In genomic region chrX:116281106-116281505, GRCh38 we compare ENCODE assay signal across 18 cellular contexts.
DNase-seq lines count a peak whose midpoint lies in the region; ATAC-seq, FAIRE-seq and TF ChIP-seq lines count a peak whose summit lies in the region.
"Had no signal": no experiment of that assay in that cellular context is flagged by ENCODE, and none has a peak within 500 bp of the region (broad histone marks: within the 10 kb centered on the region; RNA-seq: fewer than 3 reads in every experiment).

No MANE protein-coding gene starts in this region.

- H3K4me1 ChIP-seq in A549 (0 out of 3 replicates have a peak, but pooled peaks cover 8% of the 10 kb centered on the region), RWPE2 (ENCODE audit: insufficient read depth, poor library complexity, severe bottlenecking) (peaks cover 22% of the 10 kb centered on the region), mucosa of rectum (ENCODE audit: control insufficient read depth in 2 of 2, insufficient read depth in 2 of 2, low read length in 2 of 2) (peaks cover 0 to 7% of the 10 kb centered on the region in 2 donors), prostate gland (replicated peaks) (no peaks in the 10 kb centered on the region)
- H3K4me1 ChIP-seq: BLaER1 treated with 17β-estradiol and CSF1 and Interleukin-3, amounts not matched to agents 10 nM and 100 nM had no signal

- DNase-seq in A549 (ENCODE audit: low read depth in 1 of 2, low spot score in 1 of 2) = peak in 1 of 2 experiments; percentile 35
- no peak for DNase-seq in RWPE2 (ENCODE audit: low spot score)
- peak; percentile 64 for DNase-seq in epithelial cell of esophagus (ENCODE audit: low read depth)
- no peak for DNase-seq in activated T-cell treated with anti-CD3 and anti-CD28 coated beads, Interleukin-2, amount 50 U/mL, for 72 hours
- DNase-seq in NCI-H82 treated with DMSO at 0.1 percent for 48 hours (lab: John Stamatoyannopoulos, UW; ENCODE audit: unreplicated experiment) = no peak
- no peak for DNase-seq in prostate gland (ENCODE audit: low spot score)
- DNase-seq: CD8-positive, alpha-beta memory T cell; EL; HCEC 1CT; NCI-H187; NCI-H226; NCI-H526 treated with DMSO at 0.1 percent for 48 hours; SIG-M5 had no signal

- intact Hi-C loops in prostate gland (cut with DNase I) = no loop called here

- H3K27me3 ChIP-seq in RWPE2 (ENCODE audit: insufficient read depth, poor library complexity, severe bottlenecking) (no peaks in the 10 kb centered on the region), mucosa of rectum (ENCODE audit: control insufficient read depth in 2 of 2, insufficient read depth in 2 of 2, low read length in 2 of 2) (no peaks in the 10 kb centered on the region), prostate gland (replicated peaks; ENCODE audit: insufficient read depth) (no peaks in the 10 kb centered on the region)

- no peak overlapping the region for H3K27ac Mint-ChIP-seq in activated T-cell treated with anti-CD3 and anti-CD28 coated beads, Interleukin-2, amount 50 U/mL, for 72 hours
- H3K27ac Mint-ChIP-seq: CD8-positive, alpha-beta memory T cell had no signal

- POLR2A ChIA-PET in A549 (lab: Yijun Ruan, JAX) = no interaction called here

- no peak overlapping the region for H3K4me3 Mint-ChIP-seq in activated T-cell treated with anti-CD3 and anti-CD28 coated beads, Interleukin-2, amount 50 U/mL, for 72 hours
- H3K4me3 Mint-ChIP-seq: CD8-positive, alpha-beta memory T cell had no signal

- TF ChIP-seq CTCF in A549 (IDR thresholded peaks at IDR 0.05) (no peak), RWPE2 (IDR thresholded peaks at IDR 0.05; ENCODE audit: poor library complexity, severe bottlenecking) (no peak), epithelial cell of esophagus (IDR thresholded peaks at IDR 0.05; ENCODE audit: insufficient read depth, low read depth, low read length, missing control alignments) (no peak), prostate gland (IDR thresholded peaks at IDR 0.05) (no peak)

- 67% methylated on average over 1 of the region's 1 CpG for WGBS in A549 (ENCODE audit: missing lambda C conversion rate)
- WGBS in prostate gland = 100% methylated on average over 1 of the region's 1 CpG

- H3K9me3 ChIP-seq in A549 (no peaks in the 10 kb centered on the region), RWPE2 (ENCODE audit: severe bottlenecking) (no peaks in the 10 kb centered on the region), mucosa of rectum (ENCODE audit: control insufficient read depth in 2 of 2, low read length in 2 of 2) (no peaks in the 10 kb centered on the region), prostate gland (no peaks in the 10 kb centered on the region)
- H3K9me3 ChIP-seq: BLaER1 treated with 17β-estradiol and CSF1 and Interleukin-3, amounts not matched to agents 10 nM and 100 nM had no signal

- ATAC-seq in A549 (no peak), RWPE2 (ENCODE audit: low read depth) (peak; percentile 75), HG02840 (IDR thresholded peaks at IDR 0.05; ENCODE audit: low FRiP score, unreplicated experiment) (no peak)
- no peak for ATAC-seq in activated T-cell treated with anti-CD3 and anti-CD28 coated beads, Interleukin-2, amount 50 U/mL, for 72 hours (replicated peaks in 1 of 2)

- H3K4me3 ChIP-seq in A549 (no peak overlapping the region), RWPE2 (ENCODE audit: severe bottlenecking) (no peak overlapping the region), epithelial cell of esophagus (ENCODE audit: low read length) (no peak overlapping the region), mucosa of rectum (ENCODE audit: low read length in 2 of 2) (no peak overlapping the region), prostate gland (no peak overlapping the region)
- H3K4me3 ChIP-seq: BLaER1 treated with 17β-estradiol and CSF1 and Interleukin-3, amounts not matched to agents 10 nM and 100 nM had no signal

- no peak for TF ChIP-seq RAD21 in A549 (conservative IDR thresholded peaks at IDR 0.05 in 1 of 2, IDR thresholded peaks at IDR 0.05 in 1 of 2)

- H3K4me1 Mint-ChIP-seq in activated T-cell treated with anti-CD3 and anti-CD28 coated beads, Interleukin-2, amount 50 U/mL, for 72 hours (ENCODE audit: low read depth) = no peaks in the 10 kb centered on the region
- H3K4me1 Mint-ChIP-seq: CD8-positive, alpha-beta memory T cell had no signal

- H3K9ac ChIP-seq in mucosa of rectum (ENCODE audit: low read depth in 1 of 2, low read length in 2 of 2) = no peak overlapping the region
- H3K9ac ChIP-seq: BLaER1 treated with 17β-estradiol and CSF1 and Interleukin-3, amounts not matched to agents 10 nM and 100 nM had no signal

- CTCF ChIA-PET in A549 (lab: Yijun Ruan, JAX) = interaction anchor here (0.7 kb wide), 1 partner anchor 19 kb away, joined by 3 read pairs; no protein-coding TSS in a partner anchor

- FAIRE-seq in A549 (lab: Jason Lieb, UNC) = peak; percentile 79
- FAIRE-seq: A204.1, GM19239 had no signal

- H3K36me3 ChIP-seq in RWPE2 (ENCODE audit: low read depth) (no peaks in the 10 kb centered on the region), mucosa of rectum (ENCODE audit: control insufficient read depth in 2 of 2, insufficient read depth in 2 of 2, low read length in 2 of 2) (no peaks in the 10 kb centered on the region), prostate gland (no peaks in the 10 kb centered on the region)
- H3K36me3 ChIP-seq: BLaER1 treated with 17β-estradiol and CSF1 and Interleukin-3, amounts not matched to agents 10 nM and 100 nM had no signal

- peaks cover 0 to under 1% of the 10 kb centered on the region in 2 donors for H3K9me3 Mint-ChIP-seq in activated T-cell treated with anti-CD3 and anti-CD28 coated beads, Interleukin-2, amount 50 U/mL, for 72 hours
- H3K9me3 Mint-ChIP-seq: CD8-positive, alpha-beta memory T cell had no signal

- TF ChIP-seq POLR2A in A549 (IDR thresholded peaks at IDR 0.05; ENCODE audit: low read length) = no peak
- no peak for TF ChIP-seq POLR2A in prostate gland (IDR thresholded peaks at IDR 0.05)

- no peak for TF ChIP-seq EP300 in A549 (IDR thresholded peaks at IDR 0.05)

- H3K27ac ChIP-seq in A549 (no peak overlapping the region), RWPE2 (ENCODE audit: poor library complexity, severe bottlenecking) (peak overlapping the region; percentile 23), mucosa of rectum (ENCODE audit: low read depth in 2 of 2, low read length in 2 of 2) (peak overlapping the region; percentile 62 to 68), prostate gland (no peak overlapping the region)
- H3K27ac ChIP-seq: BLaER1 treated with 17β-estradiol and CSF1 and Interleukin-3, amounts not matched to agents 10 nM and 100 nM had no signal

- no peak overlapping the region for H3K4me2 ChIP-seq in A549
- H3K4me2 ChIP-seq: BLaER1 treated with 17β-estradiol and CSF1 and Interleukin-3, amounts not matched to agents 10 nM and 100 nM had no signal

- no peaks in the 10 kb centered on the region for H3K36me3 Mint-ChIP-seq in activated T-cell treated with anti-CD3 and anti-CD28 coated beads, Interleukin-2, amount 50 U/mL, for 72 hours (ENCODE audit: insufficient read depth in 2 of 2)
- H3K36me3 Mint-ChIP-seq: CD8-positive, alpha-beta memory T cell had no signal

- H3K27me3 Mint-ChIP-seq in activated T-cell treated with anti-CD3 and anti-CD28 coated beads, Interleukin-2, amount 50 U/mL, for 72 hours (ENCODE audit: low read depth) = peaks cover 8% of the 10 kb centered on the region
- H3K27me3 Mint-ChIP-seq: CD8-positive, alpha-beta memory T cell had no signal

TF ChIP-seq in A549, 52 proteins besides CTCF, POLR2A, EP300 and RAD21:
- no peak for TF ChIP-seq HDAC2 (IDR thresholded peaks at IDR 0.05)
- TF ChIP-seq, protein P1, sequence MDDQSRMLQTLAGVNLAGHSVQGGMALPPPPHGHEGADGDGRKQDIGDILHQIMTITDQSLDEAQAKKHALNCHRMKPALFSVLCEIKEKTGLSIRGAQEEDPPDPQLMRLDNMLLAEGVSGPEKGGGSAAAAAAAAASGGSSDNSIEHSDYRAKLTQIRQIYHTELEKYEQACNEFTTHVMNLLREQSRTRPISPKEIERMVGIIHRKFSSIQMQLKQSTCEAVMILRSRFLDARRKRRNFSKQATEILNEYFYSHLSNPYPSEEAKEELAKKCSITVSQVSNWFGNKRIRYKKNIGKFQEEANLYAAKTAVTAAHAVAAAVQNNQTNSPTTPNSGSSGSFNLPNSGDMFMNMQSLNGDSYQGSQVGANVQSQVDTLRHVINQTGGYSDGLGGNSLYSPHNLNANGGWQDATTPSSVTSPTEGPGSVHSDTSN (IDR thresholded peaks at IDR 0.05) = no peak
- no peak for TF ChIP-seq CBX2 (IDR thresholded peaks at IDR 0.05; ENCODE audit: borderline replicate concordance, low read depth)
- TF ChIP-seq KDM5A (IDR thresholded peaks at IDR 0.05) = no peak
- TF ChIP-seq BHLHE40 (IDR thresholded peaks at IDR 0.05; ENCODE audit: low read depth, low read length) = no peak
- no peak for TF ChIP-seq PHF8 (IDR thresholded peaks at IDR 0.05; ENCODE audit: borderline replicate concordance, low read depth)
- no peak for TF ChIP-seq SREBF2 (IDR thresholded peaks at IDR 0.05)
- no peak for TF ChIP-seq HOXA7 (CRISPR knock-in tag; IDR thresholded peaks at IDR 0.05)
- TF ChIP-seq ZFP36 (IDR thresholded peaks at IDR 0.05; ENCODE audit: borderline replicate concordance, partially characterized antibody) = no peak
- no peak for TF ChIP-seq RNF2 (IDR thresholded peaks at IDR 0.05; ENCODE audit: borderline replicate concordance, low read depth)
- no peak for TF ChIP-seq GATA3 (IDR thresholded peaks at IDR 0.05; ENCODE audit: borderline replicate concordance)
- TF ChIP-seq ZSCAN20 (CRISPR knock-in tag; IDR thresholded peaks at IDR 0.05) = no peak
- no peak for TF ChIP-seq FOSB (CRISPR knock-in tag; IDR thresholded peaks at IDR 0.05)
- TF ChIP-seq RCOR1 (IDR thresholded peaks at IDR 0.05; ENCODE audit: low read depth, low read length) = no peak
- no peak for TF ChIP-seq EHMT2 (IDR thresholded peaks at IDR 0.05; ENCODE audit: low read depth)

Comparison
In these comparisons a context has a peak if more than half of its experiments do, and no peak if none do; other contexts are left out.
1. H3K27ac ChIP-seq: peak in RWPE2 (single experiment) and mucosa of rectum (2 of 2); none in A549 (0 of 2) and prostate gland (0 of 2).